16 cellular contexts compared by ENCODE assay signal in genomic region chr12:121975029-121975428, GRCh38. TPM values are rescaled to one million over a fixed set of nuclear protein-coding genes. Genes with fewer than 3 reads are reported as not detected.
DNase-seq lines count a peak whose midpoint lies in the region; ATAC-seq and TF ChIP-seq lines count a peak whose summit lies in the region.
"Had no signal": no experiment of that assay in that cellular context is flagged by ENCODE, and none has a peak within 500 bp of the region (broad histone marks: within the 10 kb centered on the region; RNA-seq: fewer than 3 reads in every experiment).

No MANE protein-coding gene starts in this region.

- H4K20me1 ChIP-seq in BLaER1 (no peaks in the 10 kb centered on the region), neural progenitor cell (ENCODE audit: low read depth) (no peaks in the 10 kb centered on the region)

- H3K9ac ChIP-seq in BLaER1 (no peak overlapping the region; the same call in 1 of the 2 replicates), neural progenitor cell (no peak overlapping the region)

- H3K4me2 ChIP-seq in BLaER1 (peak overlapping the region; percentile 72), neural progenitor cell (peak overlapping the region; percentile 38)
- H3K4me2 ChIP-seq: A549 had no signal

- H3F3A ChIP-seq in neural progenitor cell (ENCODE audit: low read depth), result peaks cover 5% of the 10 kb centered on the region

- H3K79me2 ChIP-seq in neural progenitor cell (ENCODE audit: low read depth), result no peaks in the 10 kb centered on the region

- H3K36me3 Mint-ChIP-seq in neural progenitor cell, result peaks cover 5% of the 10 kb centered on the region

- H3K4me3 Mint-ChIP-seq in neural progenitor cell, result peak overlapping the region; percentile 13
- H3K4me3 Mint-ChIP-seq: CD4-positive, CD25-positive, alpha-beta regulatory T cell had no signal

- no peak overlapping the region for H2AFZ ChIP-seq in neural progenitor cell (replicated peaks)

- peak overlapping the region; percentile 7 for H3K27ac Mint-ChIP-seq in neural progenitor cell
- H3K27ac Mint-ChIP-seq: CD4-positive, CD25-positive, alpha-beta regulatory T cell had no signal

- H3K36me3 ChIP-seq in BLaER1 (0 out of 2 replicates have a peak, but pooled peaks cover 9% of the 10 kb centered on the region), H7 (replicated peaks; ENCODE audit: control insufficient read depth, insufficient read depth, low read length) (no peaks in the 10 kb centered on the region), neural progenitor cell (no peaks in the 10 kb centered on the region)
- H3K36me3 ChIP-seq: HAP-1 had no signal

- peaks cover 46% of the 10 kb centered on the region for H3K4me1 ChIP-seq in BLaER1
- peaks cover 13% of the 10 kb centered on the region for H3K4me1 ChIP-seq in neural progenitor cell
- H3K4me1 ChIP-seq: A549, HAP-1 had no signal

- H3K27ac ChIP-seq in BLaER1 (peak overlapping the region; percentile 5; the same call in 1 of the 2 replicates), neural progenitor cell (no peak overlapping the region)
- H3K27ac ChIP-seq: A549, HL-60 had no signal

- H3K4me3 ChIP-seq in BLaER1, result no peak overlapping the region
- H3K4me3 ChIP-seq in H7 (ENCODE audit: insufficient read depth, low read depth, low read length), result no peak overlapping the region
- H3K4me3 ChIP-seq in neural progenitor cell, result no peak overlapping the region
- H3K4me3 ChIP-seq: A549, HAP-1, K562 had no signal

- peaks cover 16% of the 10 kb centered on the region for H3K9me3 Mint-ChIP-seq in neural progenitor cell

- no peak for TF ChIP-seq CTCF in neural progenitor cell (IDR thresholded peaks at IDR 0.05)

- H3K27me3 ChIP-seq in BLaER1 (no peaks in the 10 kb centered on the region), H7 (ENCODE audit: control insufficient read depth, insufficient read depth, low read length) (no peaks in the 10 kb centered on the region), neural progenitor cell (no peaks in the 10 kb centered on the region)

- ATAC-seq in HG02852 (IDR thresholded peaks at IDR 0.05; ENCODE audit: unreplicated experiment) (no peak), HG03175 (IDR thresholded peaks at IDR 0.05; ENCODE audit: unreplicated experiment) (no peak), HG03469 (IDR thresholded peaks at IDR 0.05; ENCODE audit: unreplicated experiment) (no peak)
- ATAC-seq: A549, K562 had no signal

- DNase-seq in AG20443 (ENCODE audit: low spot score), result peak; percentile 3
- peak; percentile 12 for DNase-seq in H7
- peak; percentile 30 for DNase-seq in neural progenitor cell (ENCODE audit: low spot score)
- no peak for DNase-seq in HuH-7 (ENCODE audit: low spot score)
- DNase-seq: Calu3; CD4-positive, CD25-positive, alpha-beta regulatory T cell; DMS79; GOT3 had no signal

- peaks cover 16% of the 10 kb centered on the region for H3K4me1 Mint-ChIP-seq in neural progenitor cell
- H3K4me1 Mint-ChIP-seq: CD4-positive, CD25-positive, alpha-beta regulatory T cell had no signal

- peaks cover 10% of the 10 kb centered on the region for H3K27me3 Mint-ChIP-seq in neural progenitor cell (ENCODE audit: insufficient read depth, low read depth)

- H3K9me3 ChIP-seq in BLaER1, result peaks cover 21% of the 10 kb centered on the region
- no peaks in the 10 kb centered on the region for H3K9me3 ChIP-seq in neural progenitor cell (ENCODE audit: low read depth)

RNA-seq across cellular contexts. Expression of gene BCL7A, which starts 46.7 kb away (rescaled TPM):
- 10.6 and 11.2 TPM in 2 replicates for total RNA-seq in H7 (2014; rRNA removed; shearing (Covaris generic))
- total RNA-seq in neural progenitor cell (ENCODE audit: low replicate concordance), result 22.1 and 41.3 TPM in 2 replicates

RNA-seq across cellular contexts. Expression of gene CFAP251, which starts 56.6 kb away (rescaled TPM):
- total RNA-seq in H7 (2014; rRNA removed; shearing (Covaris generic)), result 0.15 and 0.24 TPM in 2 replicates
- total RNA-seq in neural progenitor cell (ENCODE audit: low replicate concordance), result 0.92 and 1.5 TPM in 2 replicates
